1 cellular context compared by ENCODE assay signal in genomic region chr5:181173420-181174342, GRCh38.
TF ChIP-seq lines count a peak whose summit lies in the region.

No MANE protein-coding gene starts in this region.

TF ChIP-seq in HEK293, 187 proteins besides CTCF, POLR2A, EP300 and RAD21 (continued from another document and continues in another):
- TF ChIP-seq ZNF10 (tag by site-specific recombination; IDR thresholded peaks at IDR 0.05) (0 out of 2 replicates have a peak, but pooled peaks have one; percentile 79), FEZF1 (tag by site-specific recombination; IDR thresholded peaks at IDR 0.05) (peak; percentile 63), ZNF785 (tag by site-specific recombination; IDR thresholded peaks at IDR 0.05) (peak; percentile 85), ZNF426 (tag by site-specific recombination; IDR thresholded peaks at IDR 0.05) (no peak), ZNF146 (tag by site-specific recombination; IDR thresholded peaks at IDR 0.05) (no peak; the same call in 1 of the 2 replicates), ZNF140 (tag by site-specific recombination; IDR thresholded peaks at IDR 0.05) (no peak), ZNF148 (tag by site-specific recombination; IDR thresholded peaks at IDR 0.05; ENCODE audit: borderline replicate concordance) (no peak), ZNF223 (tag by site-specific recombination; IDR thresholded peaks at IDR 0.05) (peak; percentile 73; the same call in 1 of the 2 replicates), ZNF138 (tag by site-specific recombination; IDR thresholded peaks at IDR 0.05; ENCODE audit: borderline replicate concordance) (no peak), ZNF292 (tag by site-specific recombination; IDR thresholded peaks at IDR 0.05; ENCODE audit: borderline replicate concordance, low read depth) (no peak), ZNF132 (tag by site-specific recombination; IDR thresholded peaks at IDR 0.05; ENCODE audit: borderline replicate concordance) (no peak), ZNF121 (tag by site-specific recombination; IDR thresholded peaks at IDR 0.05) (peak; percentile 45), ZBTB10 (tag by site-specific recombination; IDR thresholded peaks at IDR 0.05) (peak; percentile 96), ZNF473 (tag by site-specific recombination; IDR thresholded peaks at IDR 0.05) (no peak), ZNF664 (tag by site-specific recombination; IDR thresholded peaks at IDR 0.05) (peak; percentile 32; the same call in 1 of the 2 replicates), ZNF677 (tag by site-specific recombination; IDR thresholded peaks at IDR 0.05) (peak; percentile 75; the same call in 1 of the 2 replicates), ZNF544 (tag by site-specific recombination; IDR thresholded peaks at IDR 0.05) (no peak), ZBTB26 (tag by site-specific recombination; optimal IDR thresholded peaks at IDR 0.05) (peak; percentile 74), ZNF555 (tag by site-specific recombination; conservative IDR thresholded peaks at IDR 0.05) (no peak), GLI4 (tag by site-specific recombination; IDR thresholded peaks at IDR 0.05) (peak; percentile 41), PRDM6 (tag by site-specific recombination; IDR thresholded peaks at IDR 0.05) (0 out of 2 replicates have a peak, but pooled peaks have one; percentile 51), ZNF529 (tag by site-specific recombination; IDR thresholded peaks at IDR 0.05; ENCODE audit: insufficient replicate concordance) (no peak), ZNF133 (tag by site-specific recombination; IDR thresholded peaks at IDR 0.05) (no peak), ZNF610 (tag by site-specific recombination; IDR thresholded peaks at IDR 0.05; ENCODE audit: borderline replicate concordance) (peak; percentile 73; the same call in 1 of the 2 replicates), ZNF560 (tag by site-specific recombination; IDR thresholded peaks at IDR 0.05; ENCODE audit: borderline replicate concordance) (no peak), ZNF155 (tag by site-specific recombination; IDR thresholded peaks at IDR 0.05) (no peak), ZNF837 (tag by site-specific recombination; IDR thresholded peaks at IDR 0.05) (no peak), ZNF433 (tag by site-specific recombination; IDR thresholded peaks at IDR 0.05; ENCODE audit: low read depth) (no peak), ZNF623 (tag by site-specific recombination; IDR thresholded peaks at IDR 0.05) (peak; percentile 24; the same call in 1 of the 2 replicates), ZNF629 (tag by site-specific recombination; IDR thresholded peaks at IDR 0.05) (peak; percentile 94), SP2 (tag by site-specific recombination; IDR thresholded peaks at IDR 0.05) (peak; percentile 61), ZNF175 (tag by site-specific recombination; IDR thresholded peaks at IDR 0.05) (no peak), TCF7L2 (IDR thresholded peaks at IDR 0.05; ENCODE audit: borderline replicate concordance, low read depth, low read length) (peak; percentile 43; the same call in 1 of the 2 replicates), ZEB2 (tag by site-specific recombination; IDR thresholded peaks at IDR 0.05) (peak; percentile 100), ZNF639 (tag by site-specific recombination; IDR thresholded peaks at IDR 0.05) (peak; percentile 90), ZNF366 (tag by site-specific recombination; conservative IDR thresholded peaks at IDR 0.05) (peak; percentile 85), GLI2 (tag by site-specific recombination; IDR thresholded peaks at IDR 0.05; ENCODE audit: borderline replicate concordance, low read depth) (no peak), ZNF174 (tag by site-specific recombination; IDR thresholded peaks at IDR 0.05) (no peak)
- TF ChIP-seq, protein P1, sequence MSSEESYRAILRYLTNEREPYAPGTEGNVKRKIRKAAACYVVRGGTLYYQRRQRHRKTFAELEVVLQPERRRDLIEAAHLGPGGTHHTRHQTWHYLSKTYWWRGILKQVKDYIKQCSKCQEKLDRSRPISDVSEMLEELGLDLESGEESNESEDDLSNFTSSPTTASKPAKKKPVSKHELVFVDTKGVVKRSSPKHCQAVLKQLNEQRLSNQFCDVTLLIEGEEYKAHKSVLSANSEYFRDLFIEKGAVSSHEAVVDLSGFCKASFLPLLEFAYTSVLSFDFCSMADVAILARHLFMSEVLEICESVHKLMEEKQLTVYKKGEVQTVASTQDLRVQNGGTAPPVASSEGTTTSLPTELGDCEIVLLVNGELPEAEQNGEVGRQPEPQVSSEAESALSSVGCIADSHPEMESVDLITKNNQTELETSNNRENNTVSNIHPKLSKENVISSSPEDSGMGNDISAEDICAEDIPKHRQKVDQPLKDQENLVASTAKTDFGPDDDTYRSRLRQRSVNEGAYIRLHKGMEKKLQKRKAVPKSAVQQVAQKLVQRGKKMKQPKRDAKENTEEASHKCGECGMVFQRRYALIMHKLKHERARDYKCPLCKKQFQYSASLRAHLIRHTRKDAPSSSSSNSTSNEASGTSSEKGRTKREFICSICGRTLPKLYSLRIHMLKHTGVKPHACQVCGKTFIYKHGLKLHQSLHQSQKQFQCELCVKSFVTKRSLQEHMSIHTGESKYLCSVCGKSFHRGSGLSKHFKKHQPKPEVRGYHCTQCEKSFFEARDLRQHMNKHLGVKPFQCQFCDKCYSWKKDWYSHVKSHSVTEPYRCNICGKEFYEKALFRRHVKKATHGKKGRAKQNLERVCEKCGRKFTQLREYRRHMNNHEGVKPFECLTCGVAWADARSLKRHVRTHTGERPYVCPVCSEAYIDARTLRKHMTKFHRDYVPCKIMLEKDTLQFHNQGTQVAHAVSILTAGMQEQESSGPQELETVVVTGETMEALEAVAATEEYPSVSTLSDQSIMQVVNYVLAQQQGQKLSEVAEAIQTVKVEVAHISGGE (tag by site-specific recombination; conservative IDR thresholded peaks at IDR 0.05; ENCODE audit: low read depth): peak; percentile 50
- TF ChIP-seq, protein P2, sequence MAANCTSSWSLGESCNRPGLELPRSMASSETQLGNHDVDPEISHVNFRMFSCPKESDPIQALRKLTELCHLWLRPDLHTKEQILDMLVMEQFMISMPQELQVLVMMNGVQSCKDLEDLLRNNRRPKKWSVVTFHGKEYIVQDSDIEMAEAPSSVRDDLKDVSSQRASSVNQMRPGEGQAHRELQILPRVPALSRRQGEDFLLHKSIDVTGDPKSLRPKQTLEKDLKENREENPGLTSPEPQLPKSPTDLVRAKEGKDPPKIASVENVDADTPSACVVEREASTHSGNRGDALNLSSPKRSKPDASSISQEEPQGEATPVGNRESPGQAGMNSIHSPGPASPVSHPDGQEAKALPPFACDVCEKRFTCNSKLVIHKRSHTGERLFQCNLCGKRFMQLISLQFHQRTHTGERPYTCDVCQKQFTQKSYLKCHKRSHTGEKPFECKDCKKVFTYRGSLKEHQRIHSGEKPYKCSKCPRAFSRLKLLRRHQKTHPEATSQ (tag by site-specific recombination; IDR thresholded peaks at IDR 0.05): peak; percentile 59; the same call in 1 of the 2 replicates
- TF ChIP-seq, protein P3, sequence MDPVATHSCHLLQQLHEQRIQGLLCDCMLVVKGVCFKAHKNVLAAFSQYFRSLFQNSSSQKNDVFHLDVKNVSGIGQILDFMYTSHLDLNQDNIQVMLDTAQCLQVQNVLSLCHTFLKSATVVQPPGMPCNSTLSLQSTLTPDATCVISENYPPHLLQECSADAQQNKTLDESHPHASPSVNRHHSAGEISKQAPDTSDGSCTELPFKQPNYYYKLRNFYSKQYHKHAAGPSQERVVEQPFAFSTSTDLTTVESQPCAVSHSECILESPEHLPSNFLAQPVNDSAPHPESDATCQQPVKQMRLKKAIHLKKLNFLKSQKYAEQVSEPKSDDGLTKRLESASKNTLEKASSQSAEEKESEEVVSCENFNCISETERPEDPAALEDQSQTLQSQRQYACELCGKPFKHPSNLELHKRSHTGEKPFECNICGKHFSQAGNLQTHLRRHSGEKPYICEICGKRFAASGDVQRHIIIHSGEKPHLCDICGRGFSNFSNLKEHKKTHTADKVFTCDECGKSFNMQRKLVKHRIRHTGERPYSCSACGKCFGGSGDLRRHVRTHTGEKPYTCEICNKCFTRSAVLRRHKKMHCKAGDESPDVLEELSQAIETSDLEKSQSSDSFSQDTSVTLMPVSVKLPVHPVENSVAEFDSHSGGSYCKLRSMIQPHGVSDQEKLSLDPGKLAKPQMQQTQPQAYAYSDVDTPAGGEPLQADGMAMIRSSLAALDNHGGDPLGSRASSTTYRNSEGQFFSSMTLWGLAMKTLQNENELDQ (tag by site-specific recombination; IDR thresholded peaks at IDR 0.05; ENCODE audit: low read depth): no peak
